2 cellular contexts compared by ENCODE assay signal in the genomic region with DNA sequence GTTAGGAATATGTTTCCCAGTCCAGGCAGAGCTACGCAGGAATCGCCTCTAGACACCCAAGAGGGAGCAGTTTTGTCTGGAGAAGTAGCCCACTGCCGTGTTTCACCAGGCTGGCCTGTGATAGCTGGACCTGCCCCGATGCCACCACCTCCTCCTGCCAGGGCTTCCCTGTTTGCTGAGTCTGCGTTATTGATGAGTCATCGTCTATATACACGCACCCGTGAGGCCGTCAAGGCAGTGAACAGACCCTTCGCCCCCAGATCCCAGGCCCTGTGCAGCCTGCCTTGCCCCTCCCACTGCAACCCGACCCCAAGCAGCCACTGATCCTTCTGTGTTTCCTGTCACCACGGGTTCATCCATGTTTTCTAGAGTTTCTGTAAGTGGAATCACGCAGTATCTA.
TF ChIP-seq lines count a peak whose summit lies in the region.

No MANE protein-coding gene starts in this region.

TF ChIP-seq in HepG2, 621 proteins besides CTCF, POLR2A, EP300 and RAD21:
- peak; percentile 89 to 94 for TF ChIP-seq MAFK (conservative IDR thresholded peaks at IDR 0.05 in 1 of 2, IDR thresholded peaks at IDR 0.05 in 1 of 2; ENCODE audit: low read length in 2 of 2)
- TF ChIP-seq POLR2AphosphoS2 (IDR thresholded peaks at IDR 0.05; ENCODE audit: low read depth, low read length), result no peak
- peak; percentile 82 for TF ChIP-seq MAFF (IDR thresholded peaks at IDR 0.05; ENCODE audit: low read depth, low read length)
- no peak for TF ChIP-seq ATAD3A (CRISPR knock-in tag; IDR thresholded peaks at IDR 0.05)
- TF ChIP-seq MAF1 (CRISPR knock-in tag; IDR thresholded peaks at IDR 0.05; ENCODE audit: borderline replicate concordance), result no peak
- no peak for TF ChIP-seq MZF1 (CRISPR knock-in tag; IDR thresholded peaks at IDR 0.05; ENCODE audit: borderline replicate concordance)
- no peak for TF ChIP-seq NR2F6 (IDR thresholded peaks at IDR 0.05)
- no peak for TF ChIP-seq NR2F6 (CRISPR knock-in tag; IDR thresholded peaks at IDR 0.05)
- no peak for TF ChIP-seq GABPB1 (CRISPR knock-in tag; IDR thresholded peaks at IDR 0.05)
- no peak for TF ChIP-seq NCOA1 (CRISPR knock-in tag; IDR thresholded peaks at IDR 0.05)
- no peak for TF ChIP-seq POLR2AphosphoS5 (IDR thresholded peaks at IDR 0.05; ENCODE audit: low read depth, low read length)
- TF ChIP-seq FOSL2 (CRISPR knock-in tag; IDR thresholded peaks at IDR 0.05), result peak; percentile 81
- TF ChIP-seq ZNF773 (CRISPR knock-in tag; IDR thresholded peaks at IDR 0.05; ENCODE audit: borderline replicate concordance), result no peak
- TF ChIP-seq NFE2L2 (IDR thresholded peaks at IDR 0.05; ENCODE audit: low read length), result peak; percentile 80
- no peak for TF ChIP-seq CEBPG (CRISPR knock-in tag; IDR thresholded peaks at IDR 0.05)
- no peak for TF ChIP-seq GATA4 (IDR thresholded peaks at IDR 0.05; ENCODE audit: borderline replicate concordance, low read depth)
- TF ChIP-seq, protein P1, sequence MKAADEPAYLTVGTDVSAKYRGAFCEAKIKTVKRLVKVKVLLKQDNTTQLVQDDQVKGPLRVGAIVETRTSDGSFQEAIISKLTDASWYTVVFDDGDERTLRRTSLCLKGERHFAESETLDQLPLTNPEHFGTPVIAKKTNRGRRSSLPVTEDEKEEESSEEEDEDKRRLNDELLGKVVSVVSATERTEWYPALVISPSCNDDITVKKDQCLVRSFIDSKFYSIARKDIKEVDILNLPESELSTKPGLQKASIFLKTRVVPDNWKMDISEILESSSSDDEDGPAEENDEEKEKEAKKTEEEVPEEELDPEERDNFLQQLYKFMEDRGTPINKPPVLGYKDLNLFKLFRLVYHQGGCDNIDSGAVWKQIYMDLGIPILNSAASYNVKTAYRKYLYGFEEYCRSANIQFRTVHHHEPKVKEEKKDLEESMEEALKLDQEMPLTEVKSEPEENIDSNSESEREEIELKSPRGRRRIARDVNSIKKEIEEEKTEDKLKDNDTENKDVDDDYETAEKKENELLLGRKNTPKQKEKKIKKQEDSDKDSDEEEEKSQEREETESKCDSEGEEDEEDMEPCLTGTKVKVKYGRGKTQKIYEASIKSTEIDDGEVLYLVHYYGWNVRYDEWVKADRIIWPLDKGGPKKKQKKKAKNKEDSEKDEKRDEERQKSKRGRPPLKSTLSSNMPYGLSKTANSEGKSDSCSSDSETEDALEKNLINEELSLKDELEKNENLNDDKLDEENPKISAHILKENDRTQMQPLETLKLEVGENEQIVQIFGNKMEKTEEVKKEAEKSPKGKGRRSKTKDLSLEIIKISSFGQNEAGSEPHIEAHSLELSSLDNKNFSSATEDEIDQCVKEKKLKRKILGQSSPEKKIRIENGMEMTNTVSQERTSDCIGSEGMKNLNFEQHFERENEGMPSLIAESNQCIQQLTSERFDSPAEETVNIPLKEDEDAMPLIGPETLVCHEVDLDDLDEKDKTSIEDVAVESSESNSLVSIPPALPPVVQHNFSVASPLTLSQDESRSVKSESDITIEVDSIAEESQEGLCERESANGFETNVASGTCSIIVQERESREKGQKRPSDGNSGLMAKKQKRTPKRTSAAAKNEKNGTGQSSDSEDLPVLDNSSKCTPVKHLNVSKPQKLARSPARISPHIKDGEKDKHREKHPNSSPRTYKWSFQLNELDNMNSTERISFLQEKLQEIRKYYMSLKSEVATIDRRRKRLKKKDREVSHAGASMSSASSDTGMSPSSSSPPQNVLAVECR (CRISPR knock-in tag; IDR thresholded peaks at IDR 0.05; ENCODE audit: borderline replicate concordance), result no peak
- TF ChIP-seq ZNF598 (CRISPR knock-in tag; IDR thresholded peaks at IDR 0.05; ENCODE audit: borderline replicate concordance), result no peak
- no peak for TF ChIP-seq ZNF879 (CRISPR knock-in tag; IDR thresholded peaks at IDR 0.05)
- TF ChIP-seq, protein P2, sequence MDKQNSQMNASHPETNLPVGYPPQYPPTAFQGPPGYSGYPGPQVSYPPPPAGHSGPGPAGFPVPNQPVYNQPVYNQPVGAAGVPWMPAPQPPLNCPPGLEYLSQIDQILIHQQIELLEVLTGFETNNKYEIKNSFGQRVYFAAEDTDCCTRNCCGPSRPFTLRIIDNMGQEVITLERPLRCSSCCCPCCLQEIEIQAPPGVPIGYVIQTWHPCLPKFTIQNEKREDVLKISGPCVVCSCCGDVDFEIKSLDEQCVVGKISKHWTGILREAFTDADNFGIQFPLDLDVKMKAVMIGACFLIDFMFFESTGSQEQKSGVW (CRISPR knock-in tag; IDR thresholded peaks at IDR 0.05; ENCODE audit: borderline replicate concordance), result no peak
- TF ChIP-seq ZFY (CRISPR knock-in tag; IDR thresholded peaks at IDR 0.05), result no peak

TF ChIP-seq in H1, 55 proteins besides CTCF, POLR2A, EP300 and RAD21:
- TF ChIP-seq KDM1A (IDR thresholded peaks at IDR 0.05; ENCODE audit: borderline replicate concordance, low read length), result no peak
- peak; percentile 58 for TF ChIP-seq MAFK (IDR thresholded peaks at IDR 0.05; ENCODE audit: low read depth, low read length)
